Comparison of ENCODE assay signal across 15 cellular contexts in the genomic region with DNA sequence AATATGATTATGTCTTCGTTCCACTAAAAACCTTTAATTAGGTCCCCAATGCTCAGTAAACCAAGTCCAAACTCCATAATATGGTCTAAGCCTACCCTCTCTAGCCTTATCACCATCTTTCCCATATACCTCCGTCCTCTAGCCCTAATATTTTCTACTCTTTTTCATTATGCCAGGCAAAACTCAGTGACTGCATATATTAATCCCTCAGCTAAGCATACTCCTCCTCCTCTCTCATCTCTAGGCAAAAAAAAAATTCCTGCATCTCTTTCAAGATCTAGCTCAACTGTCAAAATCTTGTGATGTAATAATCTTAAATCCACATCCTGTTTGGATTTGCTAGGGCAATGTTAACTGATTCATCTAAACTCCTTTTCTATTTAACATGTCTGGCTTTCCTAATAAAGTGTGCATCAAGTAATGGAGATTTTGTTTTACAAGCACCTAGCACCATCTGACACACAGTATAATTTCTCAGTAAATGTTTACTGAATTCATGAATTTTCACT. TPM values are rescaled to one million over a fixed set of nuclear protein-coding genes. Genes with fewer than 3 reads are reported as not detected.
DNase-seq lines count a peak whose midpoint lies in the region; ATAC-seq, FAIRE-seq and TF ChIP-seq lines count a peak whose summit lies in the region.
"Had no signal": no experiment of that assay in that cellular context is flagged by ENCODE, and none has a peak within 500 bp of the region (broad histone marks: within the 10 kb centered on the region; RNA-seq: fewer than 3 reads in every experiment).

No MANE protein-coding gene starts in this region.

- 59 to 74% (median 64%) methylated on average over 2 of the region's 2 CpGs for WGBS in stomach, 5 donors

- TF ChIP-seq POLR2A in breast epithelium (IDR thresholded peaks at IDR 0.05) (no peak), NB4 (IDR thresholded peaks at IDR 0.05; ENCODE audit: extremely low read depth, insufficient read length) (no peak), stomach (IDR thresholded peaks at IDR 0.05) (no peak)

- H3K4me1 ChIP-seq in breast epithelium (no peaks in the 10 kb centered on the region), stomach (peaks cover 0 to 16% (median 3%) of the 10 kb centered on the region in 4 donors)

- no peak for ATAC-seq in stimulated activated effector memory CD8-positive, alpha-beta T cell treated with anti-CD3 and anti-CD28 coated beads, Interleukin-12 subunit alpha, Interleukin-12 subunit beta, amount 100 ng/mL, for 72 hours
- no peak for ATAC-seq in HG03442 (IDR thresholded peaks at IDR 0.05; ENCODE audit: unreplicated experiment)

- TF ChIP-seq CTCF in MCF 10A (IDR thresholded peaks at IDR 0.05; ENCODE audit: unreplicated experiment) (no peak), breast epithelium (IDR thresholded peaks at IDR 0.05) (no peak), NB4 (IDR thresholded peaks at IDR 0.05; ENCODE audit: low read depth, low read length) (no peak), bronchial epithelial cell (IDR thresholded peaks at IDR 0.05; ENCODE audit: insufficient read depth, low read length, severe bottlenecking) (no peak), stomach (IDR thresholded peaks at IDR 0.05) (no peak)

- H3K27me3 ChIP-seq in breast epithelium, result no peaks in the 10 kb centered on the region
- no peaks in the 10 kb centered on the region for H3K27me3 ChIP-seq in bronchial epithelial cell (ENCODE audit: control insufficient read depth, insufficient read depth, low read length)
- no peaks in the 10 kb centered on the region for H3K27me3 ChIP-seq in stomach

- peaks cover 85% of the 10 kb centered on the region for H3K36me3 Mint-ChIP-seq in MCF 10A (ENCODE audit: insufficient read depth, unreplicated experiment)
- peaks cover 72% of the 10 kb centered on the region for H3K36me3 Mint-ChIP-seq in stimulated activated effector memory CD8-positive, alpha-beta T cell treated with anti-CD3 and anti-CD28 coated beads, Interleukin-12 subunit alpha, Interleukin-12 subunit beta, amount 100 ng/mL, for 72 hours

- BruUV-seq in MCF 10A (replicated peaks; lab: Mats Ljungman, UMichigan), result no TSS peak

- no peak for TF ChIP-seq EP300 in stomach (IDR thresholded peaks at IDR 0.05)

- H3K27ac ChIP-seq in breast epithelium (no peak overlapping the region), stomach (no peak overlapping the region)
- H3K27ac ChIP-seq: RWPE1 had no signal

- H3K9me3 Mint-ChIP-seq in MCF 10A (ENCODE audit: unreplicated experiment), result no peaks in the 10 kb centered on the region
- no peaks in the 10 kb centered on the region for H3K9me3 Mint-ChIP-seq in stimulated activated effector memory CD8-positive, alpha-beta T cell treated with anti-CD3 and anti-CD28 coated beads, Interleukin-12 subunit alpha, Interleukin-12 subunit beta, amount 100 ng/mL, for 72 hours

- peak overlapping the region; percentile 13 for H3K27ac Mint-ChIP-seq in MCF 10A (ENCODE audit: low read depth, unreplicated experiment)
- peak overlapping the region; percentile 87 for H3K27ac Mint-ChIP-seq in stimulated activated effector memory CD8-positive, alpha-beta T cell treated with anti-CD3 and anti-CD28 coated beads, Interleukin-12 subunit alpha, Interleukin-12 subunit beta, amount 100 ng/mL, for 72 hours

- H3K4me3 ChIP-seq in breast epithelium (no peak overlapping the region), NB4 (ENCODE audit: low read depth, low read length) (peak overlapping the region; percentile 32), bronchial epithelial cell (ENCODE audit: low read depth, low read length) (no peak overlapping the region), stomach (no peak overlapping the region)

- H3K36me3 ChIP-seq in breast epithelium, result peaks cover 4% of the 10 kb centered on the region
- H3K36me3 ChIP-seq in bronchial epithelial cell (ENCODE audit: control insufficient read depth, insufficient read depth, low read length), result peaks cover 3% of the 10 kb centered on the region
- H3K36me3 ChIP-seq in stomach, result peaks cover 0 to 73% (median 64%) of the 10 kb centered on the region in 4 donors

- POLR2A ChIA-PET in MCF 10A (lab: Yijun Ruan, JAX), result interaction anchor here (1.9 kb wide), 2 partner anchors 20 kb away, joined by 5 to 13 read pairs; partner anchors contain the start of genes ORC1 and PRPF38A

- peaks cover 5% of the 10 kb centered on the region for H3K4me1 Mint-ChIP-seq in MCF 10A (ENCODE audit: insufficient read depth, unreplicated experiment)
- peaks cover 23% of the 10 kb centered on the region for H3K4me1 Mint-ChIP-seq in stimulated activated effector memory CD8-positive, alpha-beta T cell treated with anti-CD3 and anti-CD28 coated beads, Interleukin-12 subunit alpha, Interleukin-12 subunit beta, amount 100 ng/mL, for 72 hours

- no peaks in the 10 kb centered on the region for H3K27me3 Mint-ChIP-seq in MCF 10A (ENCODE audit: insufficient read depth, unreplicated experiment)

- H3K9me3 ChIP-seq in breast epithelium, result no peaks in the 10 kb centered on the region
- H3K9me3 ChIP-seq in stomach, result no peaks in the 10 kb centered on the region

- FAIRE-seq in bronchial epithelial cell (lab: Jason Lieb, UNC), result no peak
- FAIRE-seq: kidney had no signal

- no peak overlapping the region for H3K4me3 Mint-ChIP-seq in MCF 10A (ENCODE audit: unreplicated experiment)
- no peak overlapping the region for H3K4me3 Mint-ChIP-seq in stimulated activated effector memory CD8-positive, alpha-beta T cell treated with anti-CD3 and anti-CD28 coated beads, Interleukin-12 subunit alpha, Interleukin-12 subunit beta, amount 100 ng/mL, for 72 hours

- intact Hi-C loops in MCF 10A (cut with micrococcal nuclease) (no loop called here), breast epithelium (cut with DNase I; ENCODE audit: low total_unique reads) (no loop called here), stomach (cut with DNase I; ENCODE audit: low total_unique reads) (no loop called here)

- DNase-seq in MCF 10A (ENCODE audit: unreplicated experiment), result no peak
- DNase-seq in breast epithelium (ENCODE audit: low spot score in 2 of 2), result no peak
- peak; percentile 57 for DNase-seq in NB4 (ENCODE audit: low read depth)
- DNase-seq in bronchial epithelial cell (ENCODE audit: low read depth), result peak; percentile 12
- DNase-seq in stimulated activated effector memory CD8-positive, alpha-beta T cell treated with anti-CD3 and anti-CD28 coated beads, Interleukin-12 subunit alpha, Interleukin-12 subunit beta, amount 100 ng/mL, for 72 hours (ENCODE audit: low spot score in 2 of 2), result no peak
- DNase-seq in stomach, result no peak
- no peak for DNase-seq in NCI-H128 (lab: John Stamatoyannopoulos, UW; ENCODE audit: unreplicated experiment)
- DNase-seq: foreskin melanocyte; kidney; NCI-H1105; NCI-H446 treated with DMSO at 0.1 percent for 48 hours; stimulated activated CD4-positive, alpha-beta T cell treated with anti-CD3 and anti-CD28 coated beads, Interleukin-4, amount 100 ng/mL, for 1 hour; stimulated activated naive CD4-positive, alpha-beta T cell treated with Interleukin-2 at 50 U/mL for 16 hours had no signal

- CTCF ChIA-PET in MCF 10A (lab: Yijun Ruan, JAX), result interaction anchor here (0.6 to 0.7 kb wide), 2 partner anchors 93 to 855 kb away, joined by 4 read pairs; no protein-coding TSS in a partner anchor

RNA-seq across cellular contexts. Expression of gene PRPF38A, which starts 20.4 kb away (rescaled TPM):
- total RNA-seq in MCF 10A (2022) (63.8 TPM in 2 replicates), breast epithelium (10 to 100 TPM; 13.1 to 20.9 (median 19.7) TPM), bronchial epithelial cell (6.6 and 8.7 TPM in 2 replicates), stomach (10 to 100 TPM in 3 of 5 donors, 1 to 10 TPM in 2; 7.6 to 21.7 (median 11.6) TPM)
- 10 to 100 TPM; 12.8 to 21.1 (median 15.1) TPM for polyA plus RNA-seq in stomach

RNA-seq across cellular contexts. Expression of gene ORC1, which starts 20.6 kb away (rescaled TPM):
- 1.8 and 2.7 TPM in 2 replicates for total RNA-seq in MCF 10A (2022)
- total RNA-seq in breast epithelium, result under 1 TPM; 0.33 to 0.96 (median 0.73) TPM
- total RNA-seq in bronchial epithelial cell, result 0.26 TPM in 2 replicates
- total RNA-seq in stomach, result 10 to 100 TPM in 2 of 5 donors, 1 to 10 TPM in 3; 1.4 to 19.4 (median 2.2) TPM
- 1 to 10 TPM; 1.1 to 1.7 (median 1.6) TPM for polyA plus RNA-seq in stomach

RNA-seq across cellular contexts. Expression of gene CC2D1B, which starts 58.8 kb away (rescaled TPM):
- total RNA-seq in MCF 10A (2022) (28.4 and 29.5 TPM in 2 replicates), breast epithelium (10 to 100 TPM; 25.2 to 33.1 (median 33.1) TPM), bronchial epithelial cell (26.0 and 32.4 TPM in 2 replicates), stomach (10 to 100 TPM; 27.0 to 81.0 (median 31.5) TPM)
- 10 to 100 TPM; 11.6 to 15.6 (median 15.1) TPM for polyA plus RNA-seq in stomach

Comparison
In these comparisons a context has a peak if more than half of its experiments do, and no peak if none do; other contexts are left out.
1. DNase-seq: peak in NB4 (single experiment) and bronchial epithelial cell (single experiment); none in MCF 10A (single experiment), breast epithelium (0 of 2), stimulated activated effector memory CD8-positive, alpha-beta T cell treated with anti-CD3 and anti-CD28 coated beads, Interleukin-12 subunit alpha, Interleukin-12 subunit beta, amount 100 ng/mL, for 72 hours (0 of 2), stomach (single experiment) and NCI-H128 (single experiment).